1 cellular context compared by ENCODE assay signal in the genomic region with DNA sequence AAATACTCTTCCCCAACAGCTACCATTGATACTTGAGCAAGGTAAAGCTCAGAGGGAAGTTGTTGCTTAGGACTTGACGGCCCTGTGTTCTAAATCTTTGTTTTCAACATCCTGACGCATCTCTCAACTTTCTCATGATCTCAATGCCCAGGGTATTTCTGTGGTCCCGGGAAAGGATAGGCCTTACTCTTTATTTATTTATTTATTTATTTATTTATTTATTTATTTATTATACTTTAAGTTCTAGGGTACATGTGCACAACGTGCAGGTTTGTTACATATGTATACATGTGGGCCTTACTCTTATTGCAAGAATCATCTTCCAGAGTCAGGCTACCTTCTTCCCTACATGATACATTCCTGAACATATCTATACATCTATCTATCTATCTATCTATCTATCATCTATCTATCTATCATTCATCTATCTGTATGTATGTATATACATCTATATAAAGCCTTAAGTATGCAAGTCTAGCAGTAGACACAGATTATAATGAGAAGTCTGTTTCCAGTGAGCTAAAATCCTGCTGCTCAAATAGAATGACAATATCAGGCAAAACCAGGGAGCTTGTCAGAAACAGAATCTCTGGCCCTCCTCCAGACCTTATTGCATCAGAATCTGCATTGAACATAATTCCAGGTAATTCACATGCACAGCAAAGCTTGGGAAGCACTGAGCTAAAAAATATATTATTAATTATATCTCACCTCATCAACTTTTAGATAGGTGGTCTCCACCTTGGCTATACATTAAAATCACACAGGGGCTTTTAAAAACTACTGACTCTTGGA.
TF ChIP-seq lines count a peak whose summit lies in the region.

No MANE protein-coding gene starts in this region.

TF ChIP-seq in HEK293, 187 proteins besides CTCF, POLR2A, EP300 and RAD21 (continued from another document and continues in another):
- peak; percentile 61; the same call in 1 of the 2 replicates for TF ChIP-seq ZNF140 (tag by site-specific recombination; IDR thresholded peaks at IDR 0.05)
- TF ChIP-seq ZFHX2 (tag by site-specific recombination; conservative IDR thresholded peaks at IDR 0.05): no peak
- TF ChIP-seq ZNF24 (tag by site-specific recombination; IDR thresholded peaks at IDR 0.05): no peak
- no peak for TF ChIP-seq ZNF449 (tag by site-specific recombination; IDR thresholded peaks at IDR 0.05)
- TF ChIP-seq ZNF394 (tag by site-specific recombination; IDR thresholded peaks at IDR 0.05; ENCODE audit: borderline replicate concordance): peak; percentile 89; the same call in 1 of the 2 replicates
- peak; percentile 40; the same call in 1 of the 2 replicates for TF ChIP-seq ZNF558 (tag by site-specific recombination; IDR thresholded peaks at IDR 0.05)
- no peak for TF ChIP-seq INSM2 (tag by site-specific recombination; IDR thresholded peaks at IDR 0.05)
- no peak for TF ChIP-seq ZNF223 (tag by site-specific recombination; IDR thresholded peaks at IDR 0.05)
- TF ChIP-seq WT1 (tag by site-specific recombination; IDR thresholded peaks at IDR 0.05): no peak
- no peak for TF ChIP-seq GFI1B (tag by site-specific recombination; IDR thresholded peaks at IDR 0.05)
- peak; percentile 68 for TF ChIP-seq ZNF623 (tag by site-specific recombination; IDR thresholded peaks at IDR 0.05)
- TF ChIP-seq ZNF639 (tag by site-specific recombination; IDR thresholded peaks at IDR 0.05): no peak
- no peak for TF ChIP-seq ZNF366 (tag by site-specific recombination; conservative IDR thresholded peaks at IDR 0.05)
- no peak for TF ChIP-seq ZNF670 (tag by site-specific recombination; IDR thresholded peaks at IDR 0.05; ENCODE audit: low read depth)
- no peak for TF ChIP-seq ZNF19 (tag by site-specific recombination; IDR thresholded peaks at IDR 0.05; ENCODE audit: low read depth)
- TF ChIP-seq, protein P1, sequence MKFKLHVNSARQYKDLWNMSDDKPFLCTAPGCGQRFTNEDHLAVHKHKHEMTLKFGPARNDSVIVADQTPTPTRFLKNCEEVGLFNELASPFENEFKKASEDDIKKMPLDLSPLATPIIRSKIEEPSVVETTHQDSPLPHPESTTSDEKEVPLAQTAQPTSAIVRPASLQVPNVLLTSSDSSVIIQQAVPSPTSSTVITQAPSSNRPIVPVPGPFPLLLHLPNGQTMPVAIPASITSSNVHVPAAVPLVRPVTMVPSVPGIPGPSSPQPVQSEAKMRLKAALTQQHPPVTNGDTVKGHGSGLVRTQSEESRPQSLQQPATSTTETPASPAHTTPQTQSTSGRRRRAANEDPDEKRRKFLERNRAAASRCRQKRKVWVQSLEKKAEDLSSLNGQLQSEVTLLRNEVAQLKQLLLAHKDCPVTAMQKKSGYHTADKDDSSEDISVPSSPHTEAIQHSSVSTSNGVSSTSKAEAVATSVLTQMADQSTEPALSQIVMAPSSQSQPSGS (tag by site-specific recombination; IDR thresholded peaks at IDR 0.05; ENCODE audit: low read depth): no peak
- TF ChIP-seq AEBP2 (tag by site-specific recombination; IDR thresholded peaks at IDR 0.05; ENCODE audit: borderline replicate concordance): 0 out of 2 replicates have a peak, but pooled peaks have one; percentile 21
- TF ChIP-seq ZNF555 (tag by site-specific recombination; conservative IDR thresholded peaks at IDR 0.05): peak; percentile 78
- TF ChIP-seq, protein P2, sequence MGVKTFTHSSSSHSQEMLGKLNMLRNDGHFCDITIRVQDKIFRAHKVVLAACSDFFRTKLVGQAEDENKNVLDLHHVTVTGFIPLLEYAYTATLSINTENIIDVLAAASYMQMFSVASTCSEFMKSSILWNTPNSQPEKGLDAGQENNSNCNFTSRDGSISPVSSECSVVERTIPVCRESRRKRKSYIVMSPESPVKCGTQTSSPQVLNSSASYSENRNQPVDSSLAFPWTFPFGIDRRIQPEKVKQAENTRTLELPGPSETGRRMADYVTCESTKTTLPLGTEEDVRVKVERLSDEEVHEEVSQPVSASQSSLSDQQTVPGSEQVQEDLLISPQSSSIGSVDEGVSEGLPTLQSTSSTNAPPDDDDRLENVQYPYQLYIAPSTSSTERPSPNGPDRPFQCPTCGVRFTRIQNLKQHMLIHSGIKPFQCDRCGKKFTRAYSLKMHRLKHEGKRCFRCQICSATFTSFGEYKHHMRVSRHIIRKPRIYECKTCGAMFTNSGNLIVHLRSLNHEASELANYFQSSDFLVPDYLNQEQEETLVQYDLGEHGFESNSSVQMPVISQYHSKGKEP (tag by site-specific recombination; IDR thresholded peaks at IDR 0.05): no peak
- TF ChIP-seq KLF17 (tag by site-specific recombination; IDR thresholded peaks at IDR 0.05): no peak
- TF ChIP-seq HOXD13 (CRISPR knock-in tag; IDR thresholded peaks at IDR 0.05; ENCODE audit: borderline replicate concordance): no peak
- no peak for TF ChIP-seq ZNF132 (tag by site-specific recombination; IDR thresholded peaks at IDR 0.05; ENCODE audit: borderline replicate concordance)
- no peak for TF ChIP-seq ZNF416 (tag by site-specific recombination; IDR thresholded peaks at IDR 0.05)
- no peak for TF ChIP-seq ZNF544 (tag by site-specific recombination; IDR thresholded peaks at IDR 0.05)
- peak; percentile 80 for TF ChIP-seq ZNF560 (tag by site-specific recombination; IDR thresholded peaks at IDR 0.05; ENCODE audit: borderline replicate concordance)
- no peak for TF ChIP-seq IKZF3 (tag by site-specific recombination; IDR thresholded peaks at IDR 0.05)
- TF ChIP-seq HOXA7 (CRISPR knock-in tag; IDR thresholded peaks at IDR 0.05; ENCODE audit: borderline replicate concordance): no peak
- TF ChIP-seq ZNF274 (IDR thresholded peaks at IDR 0.05; ENCODE audit: low read length): no peak
- TF ChIP-seq ZNF274 (tag by site-specific recombination; IDR thresholded peaks at IDR 0.05; ENCODE audit: borderline replicate concordance): no peak
- TF ChIP-seq ZNF548 (tag by site-specific recombination; IDR thresholded peaks at IDR 0.05): no peak
- TF ChIP-seq ZNF571 (tag by site-specific recombination; IDR thresholded peaks at IDR 0.05): no peak
- no peak for TF ChIP-seq ZNF596 (tag by site-specific recombination; IDR thresholded peaks at IDR 0.05)
- no peak for TF ChIP-seq ZNF155 (tag by site-specific recombination; IDR thresholded peaks at IDR 0.05)
- no peak for TF ChIP-seq ZNF610 (tag by site-specific recombination; IDR thresholded peaks at IDR 0.05; ENCODE audit: borderline replicate concordance)
- no peak; the same call in 1 of the 2 replicates for TF ChIP-seq KLF7 (tag by site-specific recombination; IDR thresholded peaks at IDR 0.05; ENCODE audit: borderline replicate concordance)
- TF ChIP-seq ZNF248 (tag by site-specific recombination; IDR thresholded peaks at IDR 0.05): no peak
- TF ChIP-seq ZNF530 (tag by site-specific recombination; IDR thresholded peaks at IDR 0.05; ENCODE audit: low read depth): peak; percentile 46; the same call in 1 of the 2 replicates
- no peak for TF ChIP-seq PRDM10 (tag by site-specific recombination; IDR thresholded peaks at IDR 0.05)
- TF ChIP-seq KLF16 (tag by site-specific recombination; IDR thresholded peaks at IDR 0.05): no peak
- no peak for TF ChIP-seq ZNF561 (tag by site-specific recombination; IDR thresholded peaks at IDR 0.05; ENCODE audit: borderline replicate concordance)
- TF ChIP-seq SP7 (tag by site-specific recombination; IDR thresholded peaks at IDR 0.05): no peak
- 0 out of 2 replicates have a peak, but pooled peaks have one; percentile 42 for TF ChIP-seq ZNF18 (tag by site-specific recombination; IDR thresholded peaks at IDR 0.05)
- TF ChIP-seq ZNF23 (tag by site-specific recombination; IDR thresholded peaks at IDR 0.05; ENCODE audit: borderline replicate concordance): no peak
- TF ChIP-seq ZNF426 (tag by site-specific recombination; IDR thresholded peaks at IDR 0.05): peak; percentile 77
- TF ChIP-seq ZNF324 (tag by site-specific recombination; IDR thresholded peaks at IDR 0.05): no peak
- no peak for TF ChIP-seq ZBTB7A (tag by site-specific recombination; IDR thresholded peaks at IDR 0.05; ENCODE audit: low read depth)
